8 cellular contexts compared by ENCODE assay signal in genomic region chr4:56387023-56388001, GRCh38. TPM values are rescaled to one million over a fixed set of nuclear protein-coding genes. Genes with fewer than 3 reads are reported as not detected.
A peak's percentile ranks its signal among the peaks of the same experiment; 100 is the strongest.
DNase-seq lines count a peak whose midpoint lies in the region; TF ChIP-seq lines count a peak whose summit lies in the region.

AASDH (minus strand) TSS chr4:56387491; CDS start chr4:56384299, 3,192 bp downstream.

- H3K4me3 ChIP-seq in HAP-1 (peak within 1 kb of the TSS; percentile 62), MM.1S (ENCODE audit: low read length) (peak within 1 kb of the TSS; percentile 74), foreskin fibroblast (ENCODE audit: low read depth in 1 of 2, low read length in 2 of 2) (peak within 1 kb of the TSS; percentile 62 to 92), stomach smooth muscle (ENCODE audit: low read length in 2 of 2) (peak within 1 kb of the TSS; percentile 92 to 95)

- no peaks in the 10 kb centered on the region for H4K20me1 ChIP-seq in MM.1S (ENCODE audit: insufficient read depth, low read length)

- H3K4me1 Mint-ChIP-seq in neural crest cell, result peaks cover 22% of the 10 kb centered on the region

- H3K9me3 ChIP-seq in ES-I3 (ENCODE audit: control insufficient read depth, insufficient read depth, low read length) (no peaks in the 10 kb centered on the region), HAP-1 (no peaks in the 10 kb centered on the region), MM.1S (replicated peaks; ENCODE audit: insufficient read depth, low read length) (no peaks in the 10 kb centered on the region), stomach smooth muscle (ENCODE audit: control insufficient read depth in 2 of 2, low read length in 2 of 2) (no peaks in the 10 kb centered on the region)

- H3K9ac ChIP-seq in ES-I3 (ENCODE audit: low read depth, low read length) (peak within 1 kb of the TSS; percentile 98), MM.1S (ENCODE audit: low read length) (peak within 1 kb of the TSS; percentile 78), stomach smooth muscle (ENCODE audit: low read length in 2 of 2) (peak within 1 kb of the TSS; percentile 89 to 98)

- H3K4me1 ChIP-seq in ES-I3 (ENCODE audit: insufficient read depth, low read length), result no peaks in the 10 kb centered on the region; the same call in 1 of the 2 replicates
- H3K4me1 ChIP-seq in HAP-1, result peaks cover 3% of the 10 kb centered on the region
- peaks cover 11% of the 10 kb centered on the region for H3K4me1 ChIP-seq in MM.1S (ENCODE audit: low read length)
- H3K4me1 ChIP-seq in stomach smooth muscle (ENCODE audit: control insufficient read depth, insufficient read depth, low read length), result peaks cover 8% of the 10 kb centered on the region

- peak within 1 kb of the TSS; percentile 92 for H3K4me3 Mint-ChIP-seq in neural crest cell

- in situ Hi-C loops in HAP-1 (cut with MboI; ENCODE audit: low sequenced_read_pairs), result no loop called here

- TF ChIP-seq CTCF in MM.1S (IDR thresholded peaks at IDR 0.05; ENCODE audit: low read length), result no peak
- TF ChIP-seq CTCF in foreskin fibroblast (IDR thresholded peaks at IDR 0.05; ENCODE audit: low read depth, low read length), result no peak
- no peak for TF ChIP-seq CTCF in neural crest cell (conservative IDR thresholded peaks at IDR 0.05)

- DNase-seq in HAP-1 (ENCODE audit: low spot score in 2 of 2) (peak; percentile 93), MM.1S (peak; percentile 96), SIG-M5 (lab: John Stamatoyannopoulos, UW) (peak; percentile 83), activated gamma-delta T cell treated with Interleukin-2 at 50 U/mL for 16 hours (peak; percentile 92), foreskin fibroblast (peak; percentile 92 to 98), neural crest cell (ENCODE audit: low read depth, low spot score) (peak; percentile 92)

- H3K79me2 ChIP-seq in MM.1S (ENCODE audit: low read length), result peaks cover 14% of the 10 kb centered on the region

- H3K27ac ChIP-seq in MM.1S (ENCODE audit: low read length), result peak within 1 kb of the TSS; percentile 95
- H3K27ac ChIP-seq in stomach smooth muscle (ENCODE audit: low read length), result peak within 1 kb of the TSS; percentile 94

- H3K36me3 ChIP-seq in ES-I3 (ENCODE audit: insufficient read depth, low read length), result peaks cover 3% of the 10 kb centered on the region; the same call in 1 of the 2 replicates
- H3K36me3 ChIP-seq in HAP-1 (replicated peaks), result peaks cover 4% of the 10 kb centered on the region; the same call in 1 of the 2 replicates
- H3K36me3 ChIP-seq in MM.1S (replicated peaks; ENCODE audit: insufficient read depth, low read length), result no peaks in the 10 kb centered on the region
- H3K36me3 ChIP-seq in stomach smooth muscle (ENCODE audit: control insufficient read depth in 2 of 2, insufficient read depth in 2 of 2, low read length in 2 of 2), result no peaks in the 10 kb centered on the region

- H3K4me2 ChIP-seq in MM.1S (ENCODE audit: low read depth, low read length), result peak within 1 kb of the TSS; percentile 94

- H3K27me3 Mint-ChIP-seq in neural crest cell (ENCODE audit: low read depth), result no peaks in the 10 kb centered on the region

- H3K27ac Mint-ChIP-seq in neural crest cell (ENCODE audit: unreplicated experiment), result peak within 1 kb of the TSS; percentile 99

- no peaks in the 10 kb centered on the region for H3K9me2 ChIP-seq in MM.1S (replicated peaks; ENCODE audit: insufficient read depth, low read length)

- no peaks in the 10 kb centered on the region for H3K27me3 ChIP-seq in HAP-1 (ENCODE audit: low read depth)
- no peaks in the 10 kb centered on the region for H3K27me3 ChIP-seq in MM.1S (replicated peaks; ENCODE audit: insufficient read depth, low read length)
- no peaks in the 10 kb centered on the region for H3K27me3 ChIP-seq in stomach smooth muscle (ENCODE audit: control insufficient read depth in 1 of 2, insufficient read depth in 2 of 2, low read length in 2 of 2)

- H3K36me3 Mint-ChIP-seq in neural crest cell (ENCODE audit: low read depth), result no peaks in the 10 kb centered on the region

- H3F3A ChIP-seq in MM.1S (ENCODE audit: insufficient read depth, low read length), result peaks cover 23% of the 10 kb centered on the region

- H3K9me3 Mint-ChIP-seq in neural crest cell, result no peaks in the 10 kb centered on the region

- H2AFZ ChIP-seq in MM.1S (ENCODE audit: low read length), result peak within 1 kb of the TSS; percentile 50

RNA-seq across cellular contexts. Expression of gene AASDH, which starts in this region (rescaled TPM):
- total RNA-seq in neural crest cell, result 12.6 and 16.7 TPM in 2 replicates

Comparison
In these comparisons a context has a peak if more than half of its experiments do, and no peak if none do; other contexts are left out.
1. Peak in every context shown above with its lines: DNase-seq, H3K4me3 ChIP-seq and H3K27ac ChIP-seq.